In the genomic region with DNA sequence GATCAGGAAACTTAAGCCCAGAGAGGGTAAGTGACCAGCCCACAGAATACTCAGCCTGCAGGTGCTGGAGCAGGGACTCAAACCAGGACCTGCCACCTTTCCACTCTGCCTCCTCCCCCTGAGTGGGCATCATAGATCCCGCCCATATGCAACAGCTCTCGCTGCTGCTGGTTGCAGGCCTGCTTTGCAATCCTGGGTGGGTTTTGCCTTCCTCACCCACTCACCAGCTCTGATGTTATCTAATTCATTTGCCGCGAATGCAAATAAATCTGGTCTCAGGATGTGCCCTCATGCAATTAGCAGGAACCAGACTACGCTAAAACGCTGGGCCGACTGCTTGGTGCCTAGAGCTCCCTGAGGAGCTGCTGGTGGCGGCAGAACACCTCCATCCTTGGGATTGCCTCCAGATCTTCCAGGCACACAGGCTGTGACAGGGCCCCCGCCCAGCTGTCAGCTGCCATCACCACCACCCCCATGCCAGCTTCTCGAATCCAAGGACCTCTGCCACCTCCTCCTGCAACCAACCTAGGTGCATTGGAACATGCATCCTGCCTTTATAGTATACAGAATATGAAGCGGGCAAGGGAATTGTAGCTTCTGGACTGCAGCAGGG, we compare ENCODE assay signal across 22 cellular contexts. TPM values are rescaled to one million over a fixed set of nuclear protein-coding genes. Genes with fewer than 3 reads are reported as not detected.
"Had no signal": no experiment of that assay in that cellular context is flagged by ENCODE, and none has a peak within 500 bp of the region (broad histone marks: within the 10 kb centered on the region; RNA-seq: fewer than 3 reads in every experiment).

No MANE protein-coding gene starts in this region.

- ATAC-seq: left lung; pancreas; stimulated activated naive CD8-positive, alpha-beta T cell treated with anti-CD3 and anti-CD28 coated beads, Interleukin-15, Interleukin-2, amounts not matched to agents 100 U/mL and 50 U/mL, for 24 hours had no signal

- H3K27me3 ChIP-seq: colonic mucosa, pancreas had no signal

- H3K27ac Mint-ChIP-seq: activated naive CD8-positive, alpha-beta T cell; mesothelial cell of epicardium; T-helper 2 cell treated with Interferon-gamma antibody and Interleukin-4, amounts not matched to agents 5 μg/mL and 100 μg/mL, for 36 hours had no signal

- H3K4me1 ChIP-seq: colonic mucosa had no signal

- DNase-seq: activated CD4-positive, alpha-beta T cell treated with anti-CD3 and anti-CD28 coated beads, Interleukin-2, amount 50 U/mL, for 48 hours; central memory CD4-positive, alpha-beta T cell; colonic mucosa; erythroblast; foreskin melanocyte; glutamatergic neuron; hypothalamus; left lung; pancreas; retina; stimulated activated CD8-positive, alpha-beta memory T cell treated with anti-CD3 and anti-CD28 coated beads, Interleukin-4, amount 100 ng/mL, for 48 hours; stimulated activated naive CD8-positive, alpha-beta T cell treated with anti-CD3 and anti-CD28 coated beads, Interleukin-15, Interleukin-2, amounts not matched to agents 100 U/mL and 50 U/mL, for 24 hours; substantia nigra; tibial artery had no signal

- H3K9me3 ChIP-seq: colonic mucosa, left lung, pancreas, tibial artery had no signal

- H3K36me3 ChIP-seq: colonic mucosa, left lung, pancreas, tibial artery had no signal

- H3K4me3 Mint-ChIP-seq: activated naive CD8-positive, alpha-beta T cell; mesothelial cell of epicardium; neural crest cell; T-helper 2 cell treated with Interferon-gamma antibody and Interleukin-4, amounts not matched to agents 5 μg/mL and 100 μg/mL, for 36 hours had no signal

- H3K4me3 ChIP-seq: colonic mucosa, left lung, pancreas, tibial artery had no signal

- H3K9me3 Mint-ChIP-seq: mesothelial cell of epicardium; neural crest cell; T-helper 2 cell treated with Interferon-gamma antibody and Interleukin-4, amounts not matched to agents 5 μg/mL and 100 μg/mL, for 36 hours had no signal

- H3K4me1 Mint-ChIP-seq: mesothelial cell of epicardium had no signal

- FAIRE-seq: endometrium, pancreas, TTC549 had no signal

- H3K27ac ChIP-seq: colonic mucosa, left lung, pancreas, tibial artery had no signal

- H3K36me3 Mint-ChIP-seq: activated naive CD8-positive, alpha-beta T cell; mesothelial cell of epicardium had no signal

RNA-seq across cellular contexts. Expression of a gene that starts 28.8 kb away (rescaled TPM):
- total RNA-seq: lung microvascular endothelial cell, mesothelial cell of epicardium, myocyte had no signal
